13 cellular contexts compared by ENCODE assay signal in the genomic region with DNA sequence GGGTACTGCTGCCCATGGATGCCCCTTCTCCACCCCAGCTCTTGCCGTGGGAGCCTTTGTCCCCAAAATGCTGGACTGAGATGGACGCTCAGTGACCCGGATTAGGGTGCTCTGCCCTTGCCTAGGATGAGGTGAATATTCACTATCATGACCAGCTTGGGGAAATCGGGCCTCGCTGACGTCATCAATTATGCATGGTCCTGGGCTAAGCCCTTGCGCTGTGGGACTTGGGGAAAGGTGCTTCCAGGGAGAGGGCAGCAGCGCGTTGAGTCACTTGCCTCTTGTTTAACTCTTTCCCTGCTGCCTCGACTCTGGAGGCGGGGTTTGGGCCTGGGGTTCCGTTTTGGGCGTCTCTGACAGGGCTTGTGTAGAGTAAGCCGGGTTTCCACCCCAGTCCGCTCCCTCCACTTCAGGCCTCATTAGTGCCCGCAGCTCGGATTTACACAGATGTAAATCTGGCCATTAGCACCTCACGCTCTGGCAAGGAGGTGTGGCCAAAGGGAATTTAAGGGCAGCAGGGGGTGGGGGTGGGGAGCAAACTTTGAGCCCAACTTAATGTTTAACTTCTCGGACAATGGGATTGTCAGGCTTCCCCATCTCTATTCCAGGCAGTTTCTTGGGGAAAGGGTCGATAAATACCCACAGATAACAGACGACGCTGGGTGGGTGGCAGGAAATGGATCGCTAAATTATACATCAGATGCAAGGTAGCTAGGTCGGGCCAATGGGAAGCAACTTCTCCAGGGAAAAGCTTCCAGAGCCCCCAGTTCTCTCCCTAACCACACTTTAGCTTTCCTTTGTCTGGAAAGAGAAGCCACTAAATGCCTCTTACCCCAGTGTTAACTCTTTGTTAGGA. TPM values are rescaled to one million over a fixed set of nuclear protein-coding genes. Genes with fewer than 3 reads are reported as not detected.
DNase-seq lines count a peak whose midpoint lies in the region; ATAC-seq, FAIRE-seq and TF ChIP-seq lines count a peak whose summit lies in the region.
"Had no signal": no experiment of that assay in that cellular context is flagged by ENCODE, and none has a peak within 500 bp of the region (broad histone marks: within the 10 kb centered on the region; RNA-seq: fewer than 3 reads in every experiment).

No MANE protein-coding gene starts in this region.

- H4K20me1 ChIP-seq in K562 (replicated peaks; ENCODE audit: control insufficient read depth, insufficient read depth, low read length): no peaks in the 10 kb centered on the region
- no peaks in the 10 kb centered on the region for H4K20me1 ChIP-seq in mammary epithelial cell (ENCODE audit: insufficient read depth, low read length)

- H3K9me1 ChIP-seq in K562 (ENCODE audit: control insufficient read depth, insufficient read depth, low read length): no peaks in the 10 kb centered on the region

- no peak overlapping the region for H3K4me3 ChIP-seq in K562
- H3K4me3 ChIP-seq in mammary epithelial cell (replicated peaks in 1 of 3; ENCODE audit: insufficient read depth in 1 of 3, low read depth in 2 of 3, low read length in 3 of 3): no peak overlapping the region

- in situ Hi-C loops in K562 (cut with MboI): no loop called here
- in situ Hi-C loops in mammary epithelial cell (cut with MboI; ENCODE audit: low sequenced_read_pairs in 2 of 2): no loop called here

- WGBS in K562 (ENCODE audit: insufficient coverage, low coverage, missing lambda C conversion rate): 8% methylated on average over 19 of the region's 24 CpGs
- 82% methylated on average over 23 of the region's 24 CpGs for WGBS in mammary epithelial cell (ENCODE audit: low coverage, missing lambda C conversion rate)

- H3K4me2 ChIP-seq in K562 (ENCODE audit: insufficient read depth, low read length) (no peak overlapping the region), mammary epithelial cell (ENCODE audit: insufficient read depth, low read depth, low read length) (no peak overlapping the region)

- CTCF ChIA-PET in K562 (lab: Yijun Ruan, JAX; ENCODE audit: low intra/inter-chr PET ratio) (interaction anchor here (0.7 kb wide), 1 partner anchor 36 kb away, joined by 3 read pairs; no protein-coding TSS in a partner anchor), mammary epithelial cell (lab: Charles Lee; ENCODE audit: low non-redundant PET) (no interaction called here)

- H3K27me3 Mint-ChIP-seq in progenitor cell of endocrine pancreas: no peaks in the 10 kb centered on the region
- H3K27me3 Mint-ChIP-seq: activated CD4-positive, alpha-beta T cell treated with anti-CD3 and anti-CD28 coated beads, Interleukin-2, amount 10 ng/mL, durations not matched to agents 24 days and 14 days had no signal

- H3K9me3 ChIP-seq in K562 (replicated peaks; ENCODE audit: control insufficient read depth, insufficient read depth, low read depth, low read length) (no peaks in the 10 kb centered on the region), mammary epithelial cell (replicated peaks; ENCODE audit: insufficient read depth, low read length) (no peaks in the 10 kb centered on the region)

- peaks cover 22% of the 10 kb centered on the region for H3K4me1 Mint-ChIP-seq in progenitor cell of endocrine pancreas (ENCODE audit: low read depth)
- H3K4me1 Mint-ChIP-seq: activated CD4-positive, alpha-beta T cell treated with anti-CD3 and anti-CD28 coated beads, Interleukin-2, amount 10 ng/mL, durations not matched to agents 24 days and 14 days had no signal

- H3K79me2 ChIP-seq in K562 (ENCODE audit: control insufficient read depth, insufficient read depth, low read length): no peaks in the 10 kb centered on the region
- no peaks in the 10 kb centered on the region for H3K79me2 ChIP-seq in mammary epithelial cell (ENCODE audit: insufficient read depth, low read length)

- peak overlapping the region; percentile 99 for H3K27ac Mint-ChIP-seq in progenitor cell of endocrine pancreas
- H3K27ac Mint-ChIP-seq: activated CD4-positive, alpha-beta T cell treated with anti-CD3 and anti-CD28 coated beads, Interleukin-2, amount 10 ng/mL, durations not matched to agents 24 days and 14 days had no signal

- H3K36me3 ChIP-seq in K562 (ENCODE audit: control insufficient read depth, insufficient read depth, low read length): no peaks in the 10 kb centered on the region
- no peaks in the 10 kb centered on the region for H3K36me3 ChIP-seq in mammary epithelial cell (ENCODE audit: insufficient read depth, low read length)

- no peaks in the 10 kb centered on the region for H3K4me1 ChIP-seq in K562 (replicated peaks in 1 of 2; ENCODE audit: control insufficient read depth in 2 of 2, insufficient read depth in 2 of 2, low read length in 2 of 2)
- H3K4me1 ChIP-seq in mammary epithelial cell (ENCODE audit: insufficient read depth, low read length): peaks cover under 1% of the 10 kb centered on the region

- no peak for TF ChIP-seq EP300 in K562 (IDR thresholded peaks at IDR 0.05; ENCODE audit: low read length)

- H3K27ac ChIP-seq in K562 (ENCODE audit: extremely low read depth, low read depth, low read length) (no peak overlapping the region), mammary epithelial cell (ENCODE audit: insufficient read depth, low read depth, low read length) (no peak overlapping the region)
- H3K27ac ChIP-seq: HL-60 had no signal

- dilution Hi-C loops in mammary epithelial cell (cut with HindIII; ENCODE audit: low sequenced_read_pairs): loop anchor here (5.0 kb wide), 1 partner anchor 81 kb away; no protein-coding TSS in a partner anchor

- H3K9ac ChIP-seq in K562 (ENCODE audit: insufficient read depth in 1 of 2, low read depth in 2 of 2, low read length in 2 of 2): no peak overlapping the region
- no peak overlapping the region for H3K9ac ChIP-seq in mammary epithelial cell (ENCODE audit: insufficient read depth, low read length)

- H3K9me3 Mint-ChIP-seq in progenitor cell of endocrine pancreas (ENCODE audit: low read depth): peaks cover 3% of the 10 kb centered on the region
- H3K9me3 Mint-ChIP-seq: activated CD4-positive, alpha-beta T cell treated with anti-CD3 and anti-CD28 coated beads, Interleukin-2, amount 10 ng/mL, durations not matched to agents 24 days and 14 days had no signal

- FAIRE-seq in K562 (lab: Jason Lieb, UNC) (no peak), GM12892 (lab: Jason Lieb, UNC) (no peak)
- FAIRE-seq: D721Med had no signal

- POLR2A ChIA-PET in K562 (lab: Yijun Ruan, JAX): interaction anchor here (0.6 kb wide), 1 partner anchor 398 kb away, joined by 3 read pairs; no protein-coding TSS in a partner anchor

- peak; percentile 29; the same call in 1 of the 3 replicates for ATAC-seq in K562
- ATAC-seq in HG02852 (IDR thresholded peaks at IDR 0.05; ENCODE audit: unreplicated experiment): no peak

- BruUV-seq in K562 (replicated peaks; lab: Mats Ljungman, UMichigan): no TSS peak
- no TSS peak for BruUV-seq in mammary epithelial cell (replicated peaks; lab: Mats Ljungman, UMichigan)

- DNase-seq in ELR (ENCODE audit: low read depth) (peak; percentile 45), K562 (ENCODE audit: extremely low read depth in 1 of 4, low spot score in 3 of 4) (peak in 1 of 4 experiments; percentile 11), iPS DF 4.7 (ENCODE audit: extremely low read depth, low spot score) (peak; percentile 79), progenitor cell of endocrine pancreas (ENCODE audit: low spot score, unreplicated experiment) (peak; percentile 57), T-helper 2 cell (no peak), mammary epithelial cell (no peak), GM12892 (ENCODE audit: insufficient read length) (no peak)
- DNase-seq: activated CD4-positive, alpha-beta T cell treated with anti-CD3 and anti-CD28 coated beads, Interleukin-2, amount 10 ng/mL, durations not matched to agents 24 days and 14 days; cerebellar nuclear complex; stimulated activated naive CD4-positive, alpha-beta T cell treated with Interleukin-2 at 50 U/mL for 16 hours had no signal

- H3K4me3 Mint-ChIP-seq in progenitor cell of endocrine pancreas (ENCODE audit: low read depth): peak overlapping the region; percentile 69
- H3K4me3 Mint-ChIP-seq: activated CD4-positive, alpha-beta T cell treated with anti-CD3 and anti-CD28 coated beads, Interleukin-2, amount 10 ng/mL, durations not matched to agents 24 days and 14 days had no signal

- TF ChIP-seq CTCF in K562 (IDR thresholded peaks at IDR 0.05 in 2 of 3, conservative IDR thresholded peaks at IDR 0.05 in 1 of 3; ENCODE audit: insufficient read depth in 2 of 3, low read depth in 1 of 3, low read length in 3 of 3): no peak
- no peak for TF ChIP-seq CTCF in progenitor cell of endocrine pancreas (IDR thresholded peaks at IDR 0.05; ENCODE audit: unreplicated experiment)
- TF ChIP-seq CTCF in mammary epithelial cell (conservative IDR thresholded peaks at IDR 0.05 in 1 of 2, IDR thresholded peaks at IDR 0.05 in 1 of 2; ENCODE audit: extremely low read depth in 1 of 2, insufficient read depth in 1 of 2, low read depth in 1 of 2, low read length in 2 of 2): no peak

- TF ChIP-seq POLR2A in K562 (conservative IDR thresholded peaks at IDR 0.05): no peak
- TF ChIP-seq POLR2A in GM12892 (IDR thresholded peaks at IDR 0.05; ENCODE audit: low read depth, low read length): no peak

- intact Hi-C loops in K562 (cut with micrococcal nuclease) (no loop called here), mammary epithelial cell (cut with micrococcal nuclease) (no loop called here)

- no peaks in the 10 kb centered on the region for H3K36me3 Mint-ChIP-seq in progenitor cell of endocrine pancreas (ENCODE audit: insufficient read depth)

- no peak overlapping the region for H2AFZ ChIP-seq in K562 (ENCODE audit: low read depth, low read length)
- no peak overlapping the region for H2AFZ ChIP-seq in mammary epithelial cell (ENCODE audit: low read depth, low read length)

- TF ChIP-seq RAD21 in K562 (CRISPR knock-in tag; conservative IDR thresholded peaks at IDR 0.05 in 1 of 2, IDR thresholded peaks at IDR 0.05 in 1 of 2): no peak

- H3K27me3 ChIP-seq in K562 (ENCODE audit: control insufficient read depth in 2 of 2, insufficient read depth in 2 of 2, low read length in 2 of 2) (no peaks in the 10 kb centered on the region; a peak in 1 of 5 replicates), mammary epithelial cell (ENCODE audit: insufficient read depth, low read length) (no peaks in the 10 kb centered on the region)

RNA-seq across cellular contexts. Expression of a gene that starts 51.3 kb away (rescaled TPM):
- 1.9 and 4.4 TPM in 2 replicates for total RNA-seq in K562 (2011; cell fraction: chromatin; rRNA removed; ENCODE audit: low replicate concordance)
- 2.4 and 3.0 TPM in 2 replicates for total RNA-seq in K562 (2011; cell fraction: nucleolus; rRNA removed)
- total RNA-seq in K562 (2011; cell fraction: nucleoplasm; rRNA removed): 1.9 and 2.7 TPM in 2 replicates
- total RNA-seq in K562 (2014; rRNA removed): 0.32 and 0.41 TPM in 2 replicates
- total RNA-seq in K562 (2014; rRNA removed; fragmentation: Illumina TruSeq; extraction: Trizol): 0.48 and 0.80 TPM in 2 replicates
- total RNA-seq in K562 (2015; rRNA removed; fragmentation: Illumina TruSeq; extraction: Trizol): 0.68 and 1.2 TPM in 2 replicates
- total RNA-seq in K562 (2021): 2.0 and 2.8 TPM in 2 replicates
- polyA plus RNA-seq in K562 (2011; rRNA removed): 0.42 and 0.53 TPM in 2 replicates
- polyA plus RNA-seq in K562 (2011; cell fraction: cytosol; rRNA removed): 0.15 and 0.35 TPM in 2 replicates
- 1.6 and 2.2 TPM in 2 replicates for polyA plus RNA-seq in K562 (2011; cell fraction: nucleus; rRNA removed)
- polyA plus RNA-seq in K562 (2012): 1.4 and 2.2 TPM in 2 replicates
- polyA plus RNA-seq in K562 (2014; fragmentation: Illumina TruSeq; extraction: Trizol): 2.1 and 2.4 TPM in 2 replicates
- under 1 TPM; 0.52 to 0.92 TPM for polyA plus RNA-seq in K562 (2014; fragmentation: Nextera tagmentation; extraction: Ambion mirVana)
- 0.39 and 1.4 TPM in 2 replicates for polyA plus RNA-seq in K562 (2014; rRNA removed)
- 0.25 and 0.69 TPM in 2 replicates for polyA minus RNA-seq in K562 (2011; rRNA and poly(A)+ RNA removed)
- polyA minus RNA-seq in K562 (2011; cell fraction: cytosol; rRNA and poly(A)+ RNA removed): 0.91 and 1.5 TPM in 2 replicates
- 1.6 and 2.4 TPM in 2 replicates for polyA minus RNA-seq in K562 (2011; cell fraction: nucleus; rRNA and poly(A)+ RNA removed)
- 103 and 109 TPM in 2 replicates for total RNA-seq in progenitor cell of endocrine pancreas
- total RNA-seq in mammary epithelial cell: 10 to 100 TPM in 1 of 2 donors, 1 to 10 TPM in 1; 7.7 to 19.4 TPM
- polyA plus RNA-seq in mammary epithelial cell: 3.4 TPM
- polyA minus RNA-seq in mammary epithelial cell: 7.8 TPM
- polyA plus RNA-seq in GM12892 (2012; ENCODE audit: missing spikeins): 0.11 TPM

Comparison
In these comparisons a context has a peak if more than half of its experiments do, and no peak if none do; other contexts are left out.
1. DNase-seq: peak in ELR (single experiment), iPS DF 4.7 (single experiment) and progenitor cell of endocrine pancreas (single experiment); none in T-helper 2 cell (0 of 5), mammary epithelial cell (single experiment) and GM12892 (single experiment).